ENCODE assay signal across 3 cellular contexts in genomic region chr15:66514586-66514985, GRCh38.
TF ChIP-seq lines count a peak whose summit lies in the region.

No MANE protein-coding gene starts in this region.

TF ChIP-seq in GM23338, 12 proteins besides CTCF, POLR2A, EP300 and RAD21 (continues in another document):
- TF ChIP-seq ETS1 (IDR thresholded peaks at IDR 0.05) (no peak), ZNF462 (CRISPR knock-in tag; IDR thresholded peaks at IDR 0.05) (no peak), EZH2 (IDR thresholded peaks at IDR 0.05; ENCODE audit: low read depth, unreplicated experiment) (no peak), EZH2phosphoT487 (IDR thresholded peaks at IDR 0.05; ENCODE audit: unreplicated experiment) (no peak), STAT1 (IDR thresholded peaks at IDR 0.05; ENCODE audit: unreplicated experiment) (no peak)

TF ChIP-seq in H1, 55 proteins besides CTCF, POLR2A, EP300 and RAD21:
- no peak for TF ChIP-seq CBX5 (IDR thresholded peaks at IDR 0.05; ENCODE audit: low read depth, low read length)
- TF ChIP-seq POU5F1 (IDR thresholded peaks at IDR 0.05; ENCODE audit: low read depth, low read length) = no peak
- no peak for TF ChIP-seq CHD1 (IDR thresholded peaks at IDR 0.05; ENCODE audit: low read depth, low read length)
- no peak for TF ChIP-seq TBP (IDR thresholded peaks at IDR 0.05; ENCODE audit: low read depth, low read length)

TF ChIP-seq in endothelial cell of umbilical vein, 7 proteins besides CTCF, POLR2A, EP300 and RAD21:
- TF ChIP-seq EZH2 (IDR thresholded peaks at IDR 0.05; ENCODE audit: borderline replicate concordance, low read depth, low read length, severe bottlenecking) = no peak
- no peak for TF ChIP-seq MAX (IDR thresholded peaks at IDR 0.05; ENCODE audit: insufficient read depth, insufficient read length)
- TF ChIP-seq POLR2AphosphoS5 (IDR thresholded peaks at IDR 0.05; ENCODE audit: insufficient read depth, low read depth, low read length) = no peak
- TF ChIP-seq GATA2 (IDR thresholded peaks at IDR 0.05; ENCODE audit: insufficient read depth, insufficient read length, low read depth, low read length) = no peak
- TF ChIP-seq JUN (IDR thresholded peaks at IDR 0.05; ENCODE audit: borderline replicate concordance, insufficient read depth, insufficient read length, low read depth) = no peak
- TF ChIP-seq FOS (IDR thresholded peaks at IDR 0.05; ENCODE audit: borderline replicate concordance, insufficient read depth, low read length) = no peak
- TF ChIP-seq MYC (IDR thresholded peaks at IDR 0.05; ENCODE audit: low read depth, low read length) = no peak
